ENCODE assay signal across 8 cellular contexts in the genomic region with DNA sequence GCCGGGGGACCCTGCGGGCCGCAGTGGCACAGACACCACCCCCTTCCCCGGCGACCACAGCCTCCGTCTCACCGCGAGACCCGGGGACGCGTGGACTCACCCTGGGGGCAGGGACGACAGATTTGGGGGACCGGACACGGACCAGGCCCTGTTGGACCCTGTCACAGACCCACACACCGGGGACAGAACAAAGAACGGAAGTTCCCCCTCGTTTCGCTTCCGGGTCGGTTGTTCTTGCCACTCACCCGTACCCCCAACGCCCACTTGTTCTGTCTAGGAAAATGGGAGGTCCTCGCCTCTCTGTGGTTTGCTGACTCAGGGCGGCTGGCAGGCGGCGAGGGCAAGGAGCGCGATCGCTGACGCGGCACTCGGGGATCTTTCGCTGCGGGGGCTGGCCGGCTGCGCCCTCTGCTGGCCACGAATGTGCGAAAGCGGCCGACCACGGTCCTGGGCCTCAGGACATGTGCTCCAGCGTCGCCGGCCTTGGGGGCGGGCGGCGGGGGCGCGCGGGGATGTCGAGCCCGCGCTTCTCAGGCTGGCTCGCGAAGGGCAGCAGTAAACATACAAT. TPM values are rescaled to one million over a fixed set of nuclear protein-coding genes. Genes with fewer than 3 reads are reported as not detected.
DNase-seq lines count a peak whose midpoint lies in the region; ATAC-seq, FAIRE-seq and TF ChIP-seq lines count a peak whose summit lies in the region.

A gene (minus strand): TSS at position 189 of the 568 bp plus-strand sequence. CDS start 4,366 bp downstream, outside the sequence.

- no peak within 1 kb of the TSS for H2AK5ac ChIP-seq in H1 (ENCODE audit: low read depth, low read length)

- peak within 1 kb of the TSS; percentile 76 to 100 (median 96) for H3K4me3 ChIP-seq in H1 (ENCODE audit: extremely low read depth in 1 of 4, insufficient read depth in 2 of 4, low read depth in 3 of 4, low read length in 4 of 4)

- DNase-seq in Calu3 (peak; percentile 95), HUDEP-2 (lab: John Stamatoyannopoulos, UW; ENCODE audit: unreplicated experiment in 76 of 76) (peak; percentile 44 to 99 (median 98)), NOMO-1 treated with dmso at 0.1 percent for 144 hours (lab: John Stamatoyannopoulos, UW; ENCODE audit: unreplicated experiment) (peak; percentile 100), H1 (ENCODE audit: low read depth in 1 of 2, low spot score in 2 of 2) (peak; percentile 97), memory B cell (ENCODE audit: low spot score in 2 of 2) (peak; percentile 97 to 98)
- peak; percentile 92 to 97 (median 97) for DNase-seq in activated CD8-positive, alpha-beta memory T cell treated with anti-CD3 and anti-CD28 coated beads for 48 hours (ENCODE audit: low read depth in 2 of 3, low spot score in 2 of 3)
- peak; percentile 92 for DNase-seq in stimulated activated CD8-positive, alpha-beta memory T cell treated with anti-CD3 and anti-CD28 coated beads, Interleukin-12 subunit alpha, Interleukin-12 subunit beta, amount 100 ng/mL, for 24 hours (ENCODE audit: extremely low read depth)

- peak within 1 kb of the TSS; percentile 100 for H4K8ac ChIP-seq in H1 (ENCODE audit: extremely low read depth, insufficient read depth, low read length)

- H3K9me3 Mint-ChIP-seq in Calu3 (ENCODE audit: low read depth, unreplicated experiment) (no peaks in the 10 kb centered on the region), memory B cell (no peaks in the 10 kb centered on the region)

- peak within 1 kb of the TSS; percentile 92 for H3K56ac ChIP-seq in H1 (replicated peaks; ENCODE audit: insufficient read length, low read depth, low read length)

- H3K4me1 ChIP-seq in H1 (replicated peaks in 1 of 4; ENCODE audit: control insufficient read depth in 3 of 4, insufficient read depth in 4 of 4, low read length in 3 of 4): peaks cover 0 to 9% (median 4%) of the 10 kb centered on the region in 4 experiments; a peak in 3 of 7 replicates

- peak; percentile 67 to 71 for TF ChIP-seq RAD21 in H1 (IDR thresholded peaks at IDR 0.05 in 1 of 2, conservative IDR thresholded peaks at IDR 0.05 in 1 of 2; ENCODE audit: low read depth in 2 of 2, low read length in 2 of 2)

- H3K27me3 ChIP-seq in H1 (replicated peaks in 1 of 4; ENCODE audit: control insufficient read depth in 3 of 4, extremely low read depth in 1 of 4, insufficient read depth in 3 of 4, low read length in 3 of 4): no peaks in the 10 kb centered on the region

- H3K27me3 Mint-ChIP-seq in Calu3 (ENCODE audit: unreplicated experiment): no peaks in the 10 kb centered on the region
- H3K27me3 Mint-ChIP-seq in memory B cell: no peaks in the 10 kb centered on the region

- peak within 1 kb of the TSS; percentile 74 for H4K91ac ChIP-seq in H1 (replicated peaks; ENCODE audit: insufficient read length, low read length)

- H3K27ac Mint-ChIP-seq in Calu3 (ENCODE audit: unreplicated experiment): peak within 1 kb of the TSS; percentile 85
- peak within 1 kb of the TSS; percentile 95 for H3K27ac Mint-ChIP-seq in memory B cell

- peaks cover 1 to 3% of the 10 kb centered on the region in 2 experiments for H4K20me1 ChIP-seq in H1 (replicated peaks in 1 of 2; ENCODE audit: control insufficient read depth in 1 of 2, insufficient read depth in 2 of 2, low read length in 2 of 2)

- 2% methylated on average over 55 of the region's 55 CpGs; no CpG with 5 or more reads in 1 of the 2 experiments for WGBS in H1 (ENCODE audit: extremely low coverage in 1 of 2, insufficient coverage in 1 of 2, insufficient read length in 1 of 2, insufficient replicate concordance in 2 of 2, low coverage in 1 of 2, low lambda C conversion rate in 2 of 2, missing lambda C conversion rate in 1 of 2), 2 experiments

- ATAC-seq in GM21381 (IDR thresholded peaks at IDR 0.05; ENCODE audit: unreplicated experiment) (peak; percentile 87), memory B cell (ENCODE audit: low read depth) (peak; percentile 70)

- H3K23ac ChIP-seq in H1 (ENCODE audit: insufficient read length): no peak within 1 kb of the TSS

- no TSS peak for BruUV-seq in Calu3 (replicated peaks; lab: Mats Ljungman, UMichigan)

- H3K27ac ChIP-seq in H1 (ENCODE audit: low read depth, low read length): peak within 1 kb of the TSS; percentile 91

- peak within 1 kb of the TSS; percentile 97 for H3K4ac ChIP-seq in H1 (replicated peaks; ENCODE audit: insufficient read length, low read depth, low read length)

- H2BK20ac ChIP-seq in H1 (ENCODE audit: low read length): no peak within 1 kb of the TSS

- H3K14ac ChIP-seq in H1 (ENCODE audit: insufficient read length): no peak within 1 kb of the TSS

- peak within 1 kb of the TSS; percentile 68 for H4K5ac ChIP-seq in H1 (ENCODE audit: insufficient read length, low read depth, low read length)

- H3K23me2 ChIP-seq in H1 (ENCODE audit: low read depth, low read length): peaks cover 6% of the 10 kb centered on the region; the same call in 1 of the 2 replicates

- no peak within 1 kb of the TSS; the same call in 1 of the 2 replicates for H3K18ac ChIP-seq in H1 (ENCODE audit: extremely low read depth, low read length)

- TF ChIP-seq POLR2A in H1 (IDR thresholded peaks at IDR 0.05; ENCODE audit: control extremely low read depth in 1 of 2, low read depth in 2 of 2, low read length in 2 of 2): peak; percentile 77 to 95

- peaks cover 4 to 7% of the 10 kb centered on the region in 2 experiments; a peak in 1 of 4 replicates for H3K9me3 ChIP-seq in H1 (ENCODE audit: insufficient read depth in 2 of 2, low read depth in 1 of 2, low read length in 1 of 2)

- no peak for FAIRE-seq in H1 (lab: Jason Lieb, UNC)

- peak; percentile 69 for TF ChIP-seq CTCF in Calu3 (IDR thresholded peaks at IDR 0.05; ENCODE audit: unreplicated experiment)
- TF ChIP-seq CTCF in H1 (IDR thresholded peaks at IDR 0.05; ENCODE audit: control extremely low read depth in 1 of 3, insufficient read depth in 1 of 3, low read depth in 1 of 3, low read length in 3 of 3): peak; percentile 84 to 94 (median 85)

- no peak within 1 kb of the TSS for H2BK12ac ChIP-seq in H1 (ENCODE audit: low read depth, low read length)

- no peak within 1 kb of the TSS for H2AFZ ChIP-seq in H1 (ENCODE audit: low read length)

- H3K36me3 Mint-ChIP-seq in Calu3 (ENCODE audit: insufficient read depth, unreplicated experiment): peaks cover 50% of the 10 kb centered on the region
- peaks cover 8% of the 10 kb centered on the region for H3K36me3 Mint-ChIP-seq in memory B cell

- H3K79me1 ChIP-seq in H1 (ENCODE audit: low read depth, low read length): peaks cover 4% of the 10 kb centered on the region; the same call in 1 of the 2 replicates

- H3K9ac ChIP-seq in H1 (replicated peaks in 1 of 4; ENCODE audit: extremely low read depth in 1 of 4, low read depth in 3 of 4, low read length in 3 of 4): peak within 1 kb of the TSS; percentile 94 to 97 (median 94)

- H3K4me3 Mint-ChIP-seq in Calu3 (ENCODE audit: low read depth, unreplicated experiment) (peak within 1 kb of the TSS; percentile 80), memory B cell (peak within 1 kb of the TSS; percentile 87)

- peak within 1 kb of the TSS; percentile 85 for H2BK5ac ChIP-seq in H1 (ENCODE audit: low read depth, low read length)

- peak in 1 of 2 experiments; percentile 81; a peak in 1 of 3 replicates for TF ChIP-seq EP300 in H1 (IDR thresholded peaks at IDR 0.05; ENCODE audit: borderline replicate concordance in 1 of 2, low read depth in 2 of 2, low read length in 2 of 2)

- H3K4me2 ChIP-seq in H1 (ENCODE audit: insufficient read depth in 1 of 2, low read depth in 2 of 2, low read length in 2 of 2): peak within 1 kb of the TSS; percentile 66 to 73

- H3K36me3 ChIP-seq in H1 (ENCODE audit: control insufficient read depth in 2 of 4, insufficient read depth in 4 of 4, low read length in 3 of 4): peaks cover 16 to 35% (median 26%) of the 10 kb centered on the region in 4 experiments

- CTCF ChIA-PET in Calu3 (lab: Charles Lee): interaction anchor here (1.2 kb wide), 1 partner anchor 88 kb away, joined by 11 read pairs; no protein-coding TSS in a partner anchor
- CTCF ChIA-PET in H1 (lab: Charles Lee; ENCODE audit: partially characterized antibody): interaction anchor here (0.6 to 1.2 kb wide), 5 partner anchors 11 to 168 kb away, joined by 3 to 8 read pairs (median 4); a partner anchor contains a TSS

- H2BK15ac ChIP-seq in H1 (ENCODE audit: low read length): no peak within 1 kb of the TSS

- intact Hi-C loops in Calu3 (cut with micrococcal nuclease; ENCODE audit: unreplicated experiment): no loop called here

- no peak within 1 kb of the TSS for H2BK120ac ChIP-seq in H1 (replicated peaks; ENCODE audit: low read depth, low read length)

- POLR2A ChIA-PET in H1 (lab: Charles Lee; ENCODE audit: partially characterized antibody): interaction anchor here (0.6 to 19.6 kb wide), 14 partner anchors 12 to 242 kb away, joined by 3 to 722 read pairs (median 3); a partner anchor contains a TSS

- H3K4me1 Mint-ChIP-seq in Calu3 (ENCODE audit: low read depth, unreplicated experiment): peaks cover 11% of the 10 kb centered on the region
- H3K4me1 Mint-ChIP-seq in memory B cell: peaks cover 20% of the 10 kb centered on the region

- H3K79me2 ChIP-seq in H1 (ENCODE audit: control insufficient read depth in 1 of 2, insufficient read depth in 2 of 2, low read length in 2 of 2): peaks cover 32 to 49% of the 10 kb centered on the region in 2 experiments

TF ChIP-seq in H1, 55 proteins besides CTCF, POLR2A, EP300 and RAD21 (continues in another document):
- TF ChIP-seq NRF1 (IDR thresholded peaks at IDR 0.05; ENCODE audit: low read depth, low read length): no peak
- peak; percentile 87 for TF ChIP-seq SP1 (IDR thresholded peaks at IDR 0.05; ENCODE audit: low read depth, low read length)
- peak; percentile 81 for TF ChIP-seq CHD2 (IDR thresholded peaks at IDR 0.05; ENCODE audit: low read length)
- no peak for TF ChIP-seq CBX5 (IDR thresholded peaks at IDR 0.05; ENCODE audit: low read depth, low read length)
- TF ChIP-seq SAP30 (IDR thresholded peaks at IDR 0.05; ENCODE audit: insufficient read depth, insufficient replicate concordance, low read length): peak; percentile 4
- peak; percentile 45 for TF ChIP-seq ASH2L (IDR thresholded peaks at IDR 0.05; ENCODE audit: low read length)
- no peak for TF ChIP-seq CBX8 (IDR thresholded peaks at IDR 0.05; ENCODE audit: borderline replicate concordance, low read depth, low read length)
- peak; percentile 59 for TF ChIP-seq SRF (IDR thresholded peaks at IDR 0.05; ENCODE audit: low read depth, low read length)
- no peak for TF ChIP-seq RNF2 (IDR thresholded peaks at IDR 0.05; ENCODE audit: borderline replicate concordance, low read depth, low read length, missing control alignments, poor library complexity, severe bottlenecking)

RNA-seq across cellular contexts. Expression of the gene that starts here (rescaled TPM):
- total RNA-seq in Calu3 (2022): 26.7 TPM in 2 replicates
- 49.1 and 50.7 TPM in 2 replicates for total RNA-seq in H1 (2021; fragmentation: NEBNext Ultra II Directional; extraction: Animal tissue kit (Norgen Biotek cat#: 25700))
- polyA plus RNA-seq in H1 (2011; rRNA removed): 21.3 and 26.9 TPM in 2 replicates
- polyA plus RNA-seq in H1 (2011; cell fraction: cytosol; rRNA removed): 33.8 TPM
- 58.8 TPM for polyA plus RNA-seq in H1 (2011; cell fraction: nucleus; rRNA removed)
- 33.0 to 39.4 TPM (median 38.3 TPM) in 4 replicates for polyA plus RNA-seq in H1 (2012, experiment 1 of 2)
- polyA plus RNA-seq in H1 (2012, experiment 2 of 2): 17.4 TPM
- 55.9 TPM for polyA plus RNA-seq in H1 (2013, experiment 1 of 2)
- polyA plus RNA-seq in H1 (2013, experiment 2 of 2): 49.7 TPM
- 73.2 and 75.3 TPM in 2 replicates for polyA minus RNA-seq in H1 (2011; rRNA and poly(A)+ RNA removed)
- polyA minus RNA-seq in H1 (2011; cell fraction: cytosol; rRNA and poly(A)+ RNA removed): 24.1 TPM
- polyA minus RNA-seq in H1 (2011; cell fraction: nucleus; rRNA and poly(A)+ RNA removed): 97.8 TPM

Comparison
In these comparisons a context has a peak if more than half of its experiments do, and no peak if none do; other contexts are left out.
1. Peak in every context shown above with its lines: DNase-seq, ATAC-seq, H3K4me3 ChIP-seq and H3K27ac ChIP-seq.